Comparison of ENCODE assay signal across 1 cellular context in genomic region chr17:72887917-72888316, GRCh38.
TF ChIP-seq lines count a peak whose summit lies in the region.

No MANE protein-coding gene starts in this region.

TF ChIP-seq in IMR-90, 13 proteins besides CTCF, POLR2A, EP300 and RAD21:
- no peak for TF ChIP-seq ELK1 (IDR thresholded peaks at IDR 0.05; ENCODE audit: borderline replicate concordance, low read depth, low read length)
- TF ChIP-seq CEBPB (IDR thresholded peaks at IDR 0.05; ENCODE audit: low read depth, low read length) = no peak
- TF ChIP-seq USF2 (IDR thresholded peaks at IDR 0.05; ENCODE audit: low read depth, low read length) = no peak
- no peak for TF ChIP-seq RCOR1 (IDR thresholded peaks at IDR 0.05; ENCODE audit: insufficient replicate concordance, low read length)
- TF ChIP-seq RFX5 (IDR thresholded peaks at IDR 0.05; ENCODE audit: low read depth, low read length) = no peak
- no peak for TF ChIP-seq CHD1 (IDR thresholded peaks at IDR 0.05; ENCODE audit: low read depth, low read length)
- TF ChIP-seq MXI1 (IDR thresholded peaks at IDR 0.05; ENCODE audit: borderline replicate concordance, low read depth, low read length) = no peak
